ENCODE assay signal across 9 cellular contexts in the genomic region with DNA sequence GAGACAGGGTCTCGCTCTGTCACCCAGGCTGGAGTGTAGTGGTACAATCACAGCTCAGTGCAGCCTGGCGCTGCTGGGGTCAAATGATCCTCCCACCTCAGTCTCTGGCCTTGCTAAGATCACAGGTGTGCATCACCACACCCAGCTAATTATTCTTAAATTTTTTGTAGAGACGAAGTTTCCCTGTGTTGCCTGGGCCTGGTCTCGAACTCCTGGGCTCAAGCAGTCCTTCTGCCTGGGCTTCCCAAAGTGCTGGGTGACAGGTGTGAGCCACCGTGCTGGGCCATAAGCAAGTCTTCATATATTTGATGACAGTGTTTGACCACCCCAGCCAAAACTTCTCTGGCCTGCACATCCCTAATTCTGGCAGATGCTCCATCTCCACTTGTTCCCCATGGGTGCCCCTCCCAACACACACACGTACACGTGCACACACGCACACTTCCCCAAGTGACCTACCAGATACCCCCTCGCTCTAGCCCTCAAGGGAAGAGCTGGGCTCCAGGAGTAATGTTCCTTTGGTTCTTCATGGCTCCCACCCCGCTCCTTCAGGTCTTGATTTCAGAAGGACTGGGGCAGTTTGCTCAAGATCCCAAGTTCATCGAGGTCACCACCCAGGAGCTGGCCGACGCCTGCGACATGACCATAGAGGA.
DNase-seq lines count a peak whose midpoint lies in the region; ATAC-seq and TF ChIP-seq lines count a peak whose summit lies in the region.
"Had no signal": no experiment of that assay in that cellular context is flagged by ENCODE, and none has a peak within 500 bp of the region (broad histone marks: within the 10 kb centered on the region; RNA-seq: fewer than 3 reads in every experiment).

No MANE protein-coding gene starts in this region.

- in situ Hi-C loops in mammary epithelial cell (cut with MboI; ENCODE audit: low sequenced_read_pairs in 2 of 2) = no loop called here

- DNase-seq in activated T-cell treated with anti-CD3 and anti-CD28 coated beads, Interleukin-2, amount 50 U/mL, for 72 hours = no peak
- DNase-seq in activated T-cell treated with anti-CD3 and anti-CD28 coated beads for 4 hours = no peak
- no peak for DNase-seq in memory B cell (ENCODE audit: low spot score in 2 of 2)
- DNase-seq in testis = no peak
- no peak for DNase-seq in mammary epithelial cell
- DNase-seq in NCI-H1048 (lab: John Stamatoyannopoulos, UW) = no peak
- no peak for DNase-seq in NOMO-1 treated with DMSO at 0.1 percent for 48 hours (lab: John Stamatoyannopoulos, UW; ENCODE audit: unreplicated experiment)

- H3K4me1 Mint-ChIP-seq in activated T-cell treated with anti-CD3 and anti-CD28 coated beads, Interleukin-2, amount 50 U/mL, for 72 hours (ENCODE audit: low read depth) = peaks cover 44% of the 10 kb centered on the region
- peaks cover 11% of the 10 kb centered on the region for H3K4me1 Mint-ChIP-seq in activated T-helper 17 cell treated with anti-CD3 and anti-CD28 coated beads, Interleukin-2, amount 50 U/mL, for 72 hours
- H3K4me1 Mint-ChIP-seq in memory B cell = peaks cover 14% of the 10 kb centered on the region

- TF ChIP-seq POLR2A in testis (IDR thresholded peaks at IDR 0.05) = no peak

- TF ChIP-seq CTCF in testis (IDR thresholded peaks at IDR 0.05) (no peak), mammary epithelial cell (conservative IDR thresholded peaks at IDR 0.05 in 1 of 2, IDR thresholded peaks at IDR 0.05 in 1 of 2; ENCODE audit: extremely low read depth in 1 of 2, insufficient read depth in 1 of 2, low read depth in 1 of 2, low read length in 2 of 2) (no peak)

- H2AFZ ChIP-seq in mammary epithelial cell (ENCODE audit: low read depth, low read length) = no peak overlapping the region

- H3K4me3 ChIP-seq in testis (peak overlapping the region; percentile 49 to 61), mammary epithelial cell (replicated peaks in 1 of 3; ENCODE audit: insufficient read depth in 1 of 3, low read depth in 2 of 3, low read length in 3 of 3) (no peak overlapping the region)

- no peaks in the 10 kb centered on the region for H3K9me3 Mint-ChIP-seq in activated T-cell treated with anti-CD3 and anti-CD28 coated beads, Interleukin-2, amount 50 U/mL, for 72 hours
- H3K9me3 Mint-ChIP-seq in activated T-helper 17 cell treated with anti-CD3 and anti-CD28 coated beads, Interleukin-2, amount 50 U/mL, for 72 hours = no peaks in the 10 kb centered on the region
- no peaks in the 10 kb centered on the region for H3K9me3 Mint-ChIP-seq in memory B cell

- H3K36me3 Mint-ChIP-seq in activated T-cell treated with anti-CD3 and anti-CD28 coated beads, Interleukin-2, amount 50 U/mL, for 72 hours (ENCODE audit: insufficient read depth in 2 of 2) = peaks cover 0 to 2% of the 10 kb centered on the region in 2 donors
- no peaks in the 10 kb centered on the region for H3K36me3 Mint-ChIP-seq in activated T-helper 17 cell treated with anti-CD3 and anti-CD28 coated beads, Interleukin-2, amount 50 U/mL, for 72 hours (ENCODE audit: low read depth)
- no peaks in the 10 kb centered on the region for H3K36me3 Mint-ChIP-seq in memory B cell

- peak overlapping the region; percentile 92 to 100 for H3K4me3 Mint-ChIP-seq in activated T-cell treated with anti-CD3 and anti-CD28 coated beads, Interleukin-2, amount 50 U/mL, for 72 hours
- peak overlapping the region; percentile 95 for H3K4me3 Mint-ChIP-seq in activated T-helper 17 cell treated with anti-CD3 and anti-CD28 coated beads, Interleukin-2, amount 50 U/mL, for 72 hours
- peak overlapping the region; percentile 76 for H3K4me3 Mint-ChIP-seq in memory B cell

- H3K79me2 ChIP-seq in mammary epithelial cell (ENCODE audit: insufficient read depth, low read length) = no peaks in the 10 kb centered on the region

- no peaks in the 10 kb centered on the region for H3K27me3 ChIP-seq in testis
- peaks cover 6% of the 10 kb centered on the region for H3K27me3 ChIP-seq in mammary epithelial cell (ENCODE audit: insufficient read depth, low read length)

- H3K27ac Mint-ChIP-seq in activated T-cell treated with anti-CD3 and anti-CD28 coated beads, Interleukin-2, amount 50 U/mL, for 72 hours = peak overlapping the region; percentile 80
- peak overlapping the region; percentile 80 for H3K27ac Mint-ChIP-seq in activated T-helper 17 cell treated with anti-CD3 and anti-CD28 coated beads, Interleukin-2, amount 50 U/mL, for 72 hours
- H3K27ac Mint-ChIP-seq in memory B cell = peak overlapping the region; percentile 7

- H3K27ac ChIP-seq in testis (no peak overlapping the region), mammary epithelial cell (ENCODE audit: insufficient read depth, low read depth, low read length) (no peak overlapping the region)
- H3K27ac ChIP-seq: prostate gland had no signal

- H3K9me3 ChIP-seq in testis = no peaks in the 10 kb centered on the region
- no peaks in the 10 kb centered on the region for H3K9me3 ChIP-seq in mammary epithelial cell (replicated peaks; ENCODE audit: insufficient read depth, low read length)
- H3K9me3 ChIP-seq: prostate gland had no signal

- no peak overlapping the region for H3K9ac ChIP-seq in mammary epithelial cell (ENCODE audit: insufficient read depth, low read length)

- no TSS peak for BruUV-seq in mammary epithelial cell (replicated peaks; lab: Mats Ljungman, UMichigan)

- dilution Hi-C loops in mammary epithelial cell (cut with HindIII; ENCODE audit: low sequenced_read_pairs) = no loop called here

- 53 to 62% methylated on average over 13 to 14 of the region's 14 CpGs for WGBS in testis, 2 donors
- 83% methylated on average over 14 of the region's 14 CpGs for WGBS in mammary epithelial cell (ENCODE audit: low coverage, missing lambda C conversion rate)

- H4K20me1 ChIP-seq in mammary epithelial cell (ENCODE audit: insufficient read depth, low read length) = no peaks in the 10 kb centered on the region

- CTCF ChIA-PET in mammary epithelial cell (lab: Charles Lee; ENCODE audit: low non-redundant PET) = no interaction called here

- intact Hi-C loops in testis (cut with DNase I; ENCODE audit: low total_unique reads) = no loop called here
- intact Hi-C loops in mammary epithelial cell (cut with micrococcal nuclease) = no loop called here

- H3K36me3 ChIP-seq in testis (ENCODE audit: low read depth, missing control alignments) (no peaks in the 10 kb centered on the region), mammary epithelial cell (ENCODE audit: insufficient read depth, low read length) (no peaks in the 10 kb centered on the region)
- H3K36me3 ChIP-seq: prostate gland had no signal

- H3K4me1 ChIP-seq in testis = no peaks in the 10 kb centered on the region
- no peaks in the 10 kb centered on the region for H3K4me1 ChIP-seq in mammary epithelial cell (ENCODE audit: insufficient read depth, low read length)
- H3K4me1 ChIP-seq: prostate gland had no signal

- no peak overlapping the region for H3K4me2 ChIP-seq in mammary epithelial cell (ENCODE audit: insufficient read depth, low read depth, low read length)

- H3K27me3 Mint-ChIP-seq in activated T-cell treated with anti-CD3 and anti-CD28 coated beads, Interleukin-2, amount 50 U/mL, for 72 hours (ENCODE audit: low read depth) = peaks cover 11% of the 10 kb centered on the region
- peaks cover under 1% of the 10 kb centered on the region for H3K27me3 Mint-ChIP-seq in activated T-helper 17 cell treated with anti-CD3 and anti-CD28 coated beads, Interleukin-2, amount 50 U/mL, for 72 hours
- peaks cover 14% of the 10 kb centered on the region for H3K27me3 Mint-ChIP-seq in memory B cell

- no peak for ATAC-seq in activated T-cell treated with anti-CD3 and anti-CD28 coated beads, Interleukin-2, amount 50 U/mL, for 72 hours (replicated peaks in 1 of 2)
- no peak for ATAC-seq in activated T-helper 17 cell treated with anti-CD3 and anti-CD28 coated beads, Interleukin-2, amount 50 U/mL, for 72 hours (replicated peaks)
- no peak for ATAC-seq in memory B cell (ENCODE audit: low read depth)

Comparison
In these comparisons a context has a peak if more than half of its experiments do, and no peak if none do; other contexts are left out.
1. H3K27ac Mint-ChIP-seq: peak in every context shown above with its lines; median percentile 80 in activated T-cell treated with anti-CD3 and anti-CD28 coated beads, Interleukin-2, amount 50 U/mL, for 72 hours; 80 in activated T-helper 17 cell treated with anti-CD3 and anti-CD28 coated beads, Interleukin-2, amount 50 U/mL, for 72 hours; 7 in memory B cell.
2. H3K4me3 ChIP-seq: peak in testis (2 of 2); none in mammary epithelial cell (0 of 3).
3. Peak in every context shown above with its lines, with median percentiles within 50 percentile points of each other: H3K4me3 Mint-ChIP-seq.